Comparison of ENCODE assay signal across 30 cellular contexts in the genomic region with DNA sequence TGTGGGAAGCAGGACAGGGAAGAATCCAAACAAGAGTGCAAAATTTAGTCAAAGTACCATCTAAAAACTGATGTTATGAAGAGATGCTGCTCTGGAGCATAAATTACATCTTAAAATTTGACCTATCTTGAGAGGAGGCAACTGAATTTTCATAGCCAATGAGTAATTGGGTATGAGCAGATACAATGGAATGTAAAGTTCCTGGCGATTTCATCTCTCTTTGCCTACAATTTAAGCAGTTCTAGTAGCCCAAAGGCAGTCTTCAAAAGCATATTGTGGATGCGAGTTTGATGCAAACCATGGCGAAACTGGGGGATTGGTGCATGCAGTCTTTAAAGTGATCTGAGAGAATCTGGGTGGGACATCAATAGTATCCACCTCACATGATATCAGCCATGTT.
DNase-seq lines count a peak whose midpoint lies in the region; ATAC-seq, FAIRE-seq and TF ChIP-seq lines count a peak whose summit lies in the region.
"Had no signal": no experiment of that assay in that cellular context is flagged by ENCODE, and none has a peak within 500 bp of the region (broad histone marks: within the 10 kb centered on the region; RNA-seq: fewer than 3 reads in every experiment).

No MANE protein-coding gene starts in this region.

- H3K27me3 Mint-ChIP-seq in astrocyte (ENCODE audit: low read depth, unreplicated experiment): no peaks in the 10 kb centered on the region
- H3K27me3 Mint-ChIP-seq: activated CD4-positive, alpha-beta T cell treated with anti-CD3 and anti-CD28 coated beads, Interleukin-2, amount 10 ng/mL, durations not matched to agents 7 days and 5 days; activated naive CD4-positive, alpha-beta T cell treated with anti-CD3 and anti-CD28 coated beads, Interleukin-2, amount 10 ng/mL, durations not matched to agents 7 days and 5 days; IgD-negative memory B cell had no signal

- intact Hi-C loops in body of pancreas (cut with DNase I): no loop called here

- no peak overlapping the region for H3K9ac ChIP-seq in astrocyte (ENCODE audit: low read length)

- no peaks in the 10 kb centered on the region for H4K20me1 ChIP-seq in astrocyte (ENCODE audit: insufficient read depth, low read length)

- H3K27ac Mint-ChIP-seq in astrocyte (ENCODE audit: unreplicated experiment): no peak overlapping the region
- H3K27ac Mint-ChIP-seq: activated CD4-positive, alpha-beta T cell treated with anti-CD3 and anti-CD28 coated beads, Interleukin-2, amount 10 ng/mL, durations not matched to agents 7 days and 5 days; activated naive CD4-positive, alpha-beta T cell treated with anti-CD3 and anti-CD28 coated beads, Interleukin-2, amount 10 ng/mL, durations not matched to agents 7 days and 5 days; IgD-negative memory B cell; naive thymus-derived CD8-positive, alpha-beta T cell; stimulated activated effector memory CD8-positive, alpha-beta T cell treated with anti-CD3 and anti-CD28 coated beads, Interleukin-12 subunit alpha, Interleukin-12 subunit beta, amount 100 ng/mL, for 72 hours had no signal

- no peak for TF ChIP-seq CTCF in astrocyte (IDR thresholded peaks at IDR 0.05; ENCODE audit: insufficient read depth, low read depth, low read length)
- TF ChIP-seq CTCF in body of pancreas (IDR thresholded peaks at IDR 0.05): no peak

- peaks cover 2% of the 10 kb centered on the region for H3K4me1 Mint-ChIP-seq in astrocyte (ENCODE audit: low read depth, unreplicated experiment)
- H3K4me1 Mint-ChIP-seq: activated CD4-positive, alpha-beta T cell treated with anti-CD3 and anti-CD28 coated beads, Interleukin-2, amount 10 ng/mL, durations not matched to agents 7 days and 5 days; activated naive CD4-positive, alpha-beta T cell treated with anti-CD3 and anti-CD28 coated beads, Interleukin-2, amount 10 ng/mL, durations not matched to agents 7 days and 5 days; IgD-negative memory B cell; naive thymus-derived CD8-positive, alpha-beta T cell; stimulated activated effector memory CD8-positive, alpha-beta T cell treated with anti-CD3 and anti-CD28 coated beads, Interleukin-12 subunit alpha, Interleukin-12 subunit beta, amount 100 ng/mL, for 72 hours had no signal

- H3K36me3 Mint-ChIP-seq in astrocyte (ENCODE audit: low read depth, unreplicated experiment): no peaks in the 10 kb centered on the region
- H3K36me3 Mint-ChIP-seq: activated naive CD4-positive, alpha-beta T cell treated with anti-CD3 and anti-CD28 coated beads, Interleukin-2, amount 10 ng/mL, durations not matched to agents 7 days and 5 days; naive thymus-derived CD8-positive, alpha-beta T cell; stimulated activated effector memory CD8-positive, alpha-beta T cell treated with anti-CD3 and anti-CD28 coated beads, Interleukin-12 subunit alpha, Interleukin-12 subunit beta, amount 100 ng/mL, for 72 hours had no signal

- H3K9me3 ChIP-seq in astrocyte (ENCODE audit: insufficient read depth, low read depth, low read length) (no peaks in the 10 kb centered on the region), body of pancreas (no peaks in the 10 kb centered on the region)

- H3K4me1 ChIP-seq in astrocyte (ENCODE audit: insufficient read depth, low read length) (no peaks in the 10 kb centered on the region), body of pancreas (no peaks in the 10 kb centered on the region)
- H3K4me1 ChIP-seq: left ventricle myocardium inferior had no signal

- no peak overlapping the region for H3K4me3 ChIP-seq in astrocyte (ENCODE audit: insufficient read depth, low read depth, low read length)
- H3K4me3 ChIP-seq in body of pancreas: no peak overlapping the region
- H3K4me3 ChIP-seq: left ventricle myocardium inferior, smooth muscle cell had no signal

- H3K36me3 ChIP-seq in astrocyte (ENCODE audit: insufficient read depth, low read length) (no peaks in the 10 kb centered on the region), body of pancreas (replicated peaks in 1 of 2; ENCODE audit: insufficient read depth in 1 of 2, low read depth in 2 of 2) (no peaks in the 10 kb centered on the region)
- H3K36me3 ChIP-seq: left ventricle myocardium inferior had no signal

- no peak overlapping the region for H2AFZ ChIP-seq in astrocyte (ENCODE audit: low read depth, low read length)

- peaks cover 3% of the 10 kb centered on the region for H3K9me3 Mint-ChIP-seq in astrocyte (ENCODE audit: unreplicated experiment)

- DNase-seq in COLO829 (ENCODE audit: low spot score) (peak; percentile 11), M059J (ENCODE audit: low read depth) (peak; percentile 27), astrocyte (ENCODE audit: low read depth) (peak; percentile 57), glomerular visceral epithelial cell (ENCODE audit: extremely low spot score) (peak; percentile 5), GOT3 (lab: John Stamatoyannopoulos, UW) (no peak), NCI-H187 (lab: John Stamatoyannopoulos, UW) (no peak), body of pancreas (no peak)
- DNase-seq: activated CD4-positive, alpha-beta T cell treated with anti-CD3 and anti-CD28 coated beads, Interleukin-2, amount 10 ng/mL, durations not matched to agents 7 days and 5 days; activated naive CD4-positive, alpha-beta T cell treated with anti-CD3 and anti-CD28 coated beads, Interleukin-2, amount 10 ng/mL, durations not matched to agents 7 days and 5 days; aorta; cerebellar nuclear complex; COR-L47; DMS79 treated with DMSO at 0.1 percent for 48 hours; foreskin melanocyte; hypothalamus; left ventricle myocardium inferior; midbrain; naive thymus-derived CD8-positive, alpha-beta T cell; NCI-H1417 treated with DMSO at 0.1 percent for 48 hours; NCI-H524; substantia nigra; T-helper 2 cell had no signal

- no peak overlapping the region for H3K4me3 Mint-ChIP-seq in astrocyte (ENCODE audit: unreplicated experiment)
- H3K4me3 Mint-ChIP-seq: activated CD4-positive, alpha-beta T cell treated with anti-CD3 and anti-CD28 coated beads, Interleukin-2, amount 10 ng/mL, durations not matched to agents 7 days and 5 days; activated naive CD4-positive, alpha-beta T cell treated with anti-CD3 and anti-CD28 coated beads, Interleukin-2, amount 10 ng/mL, durations not matched to agents 7 days and 5 days; IgD-negative memory B cell; naive thymus-derived CD8-positive, alpha-beta T cell; stimulated activated effector memory CD8-positive, alpha-beta T cell treated with anti-CD3 and anti-CD28 coated beads, Interleukin-12 subunit alpha, Interleukin-12 subunit beta, amount 100 ng/mL, for 72 hours had no signal

- no peak for FAIRE-seq in astrocyte (lab: Jason Lieb, UNC)
- FAIRE-seq: GM12891 had no signal

- TF ChIP-seq POLR2A in body of pancreas (IDR thresholded peaks at IDR 0.05): no peak

- 67 to 70% methylated on average over 3 of the region's 3 CpGs for WGBS in body of pancreas, 2 donors

- no peak overlapping the region for H3K4me2 ChIP-seq in astrocyte (ENCODE audit: low read length)
- H3K4me2 ChIP-seq: smooth muscle cell had no signal

- H3K27me3 ChIP-seq in astrocyte (ENCODE audit: insufficient read depth, low read length) (no peaks in the 10 kb centered on the region), body of pancreas (no peaks in the 10 kb centered on the region)

- no peaks in the 10 kb centered on the region for H3K79me2 ChIP-seq in astrocyte (ENCODE audit: insufficient read depth, low read length)

- ATAC-seq in GM18873 (IDR thresholded peaks at IDR 0.05; ENCODE audit: low FRiP score, unreplicated experiment) (no peak), body of pancreas (no peak)
- ATAC-seq: HCT116; naive thymus-derived CD8-positive, alpha-beta T cell; Panc1; stimulated activated effector memory CD8-positive, alpha-beta T cell treated with anti-CD3 and anti-CD28 coated beads, Interleukin-12 subunit alpha, Interleukin-12 subunit beta, amount 100 ng/mL, for 72 hours had no signal

- H3K27ac ChIP-seq in astrocyte (ENCODE audit: low read depth, low read length): no peak overlapping the region
- no peak overlapping the region for H3K27ac ChIP-seq in body of pancreas
- H3K27ac ChIP-seq: left ventricle myocardium inferior, VCaP had no signal

Comparison
In these comparisons a context has a peak if more than half of its experiments do, and no peak if none do; other contexts are left out.
1. DNase-seq: peak in COLO829 (single experiment), M059J (single experiment), astrocyte (single experiment) and glomerular visceral epithelial cell (single experiment); none in GOT3 (single experiment), NCI-H187 (0 of 2) and body of pancreas (0 of 4).